ENCODE assay signal across 13 cellular contexts in genomic region chr5:40166757-40167156, GRCh38.
DNase-seq lines count a peak whose midpoint lies in the region; FAIRE-seq and TF ChIP-seq lines count a peak whose summit lies in the region.
"Had no signal": no experiment of that assay in that cellular context is flagged by ENCODE, and none has a peak within 500 bp of the region (broad histone marks: within the 10 kb centered on the region; RNA-seq: fewer than 3 reads in every experiment).

No MANE protein-coding gene starts in this region.

- no peak overlapping the region for H3K4me3 ChIP-seq in GM23248
- no peak overlapping the region for H3K4me3 ChIP-seq in endothelial cell of umbilical vein (replicated peaks in 1 of 3; ENCODE audit: insufficient read depth in 1 of 3, low read depth in 1 of 3, low read length in 3 of 3)
- H3K4me3 ChIP-seq in esophagus muscularis mucosa: no peak overlapping the region
- no peak overlapping the region for H3K4me3 ChIP-seq in H7 (ENCODE audit: insufficient read depth, low read depth, low read length)
- H3K4me3 ChIP-seq: BLaER1 treated with 17β-estradiol and CSF1 and Interleukin-3, amounts not matched to agents 10 nM and 100 nM; K562 had no signal

- H3K36me3 ChIP-seq in GM23248 (ENCODE audit: low read depth) (no peaks in the 10 kb centered on the region), endothelial cell of umbilical vein (ENCODE audit: control insufficient read depth in 2 of 2, extremely low read depth in 1 of 2, insufficient read depth in 2 of 2, low read length in 2 of 2) (no peaks in the 10 kb centered on the region), esophagus muscularis mucosa (no peaks in the 10 kb centered on the region), H7 (replicated peaks; ENCODE audit: control insufficient read depth, insufficient read depth, low read length) (no peaks in the 10 kb centered on the region)
- H3K36me3 ChIP-seq: BLaER1 treated with 17β-estradiol and CSF1 and Interleukin-3, amounts not matched to agents 10 nM and 100 nM had no signal

- H4K20me1 ChIP-seq in GM23248 (ENCODE audit: insufficient read depth) (no peaks in the 10 kb centered on the region), endothelial cell of umbilical vein (replicated peaks; ENCODE audit: control insufficient read depth, extremely low read depth, insufficient read depth, low read length) (no peaks in the 10 kb centered on the region)
- H4K20me1 ChIP-seq: BLaER1 treated with 17β-estradiol and CSF1 and Interleukin-3, amounts not matched to agents 10 nM and 100 nM had no signal

- H3K4me1 Mint-ChIP-seq in progenitor cell of endocrine pancreas (ENCODE audit: low read depth): no peaks in the 10 kb centered on the region

- H3K4me1 ChIP-seq in GM23248 (ENCODE audit: insufficient read depth) (no peaks in the 10 kb centered on the region), endothelial cell of umbilical vein (ENCODE audit: control insufficient read depth, extremely low read depth, insufficient read depth, low read length) (peaks cover 8% of the 10 kb centered on the region), esophagus muscularis mucosa (no peaks in the 10 kb centered on the region)

- no peaks in the 10 kb centered on the region for H3K27me3 ChIP-seq in GM23248 (replicated peaks; ENCODE audit: insufficient read depth)
- no peaks in the 10 kb centered on the region for H3K27me3 ChIP-seq in endothelial cell of umbilical vein (ENCODE audit: control insufficient read depth in 2 of 2, insufficient read depth in 2 of 2, low read length in 2 of 2)
- no peaks in the 10 kb centered on the region for H3K27me3 ChIP-seq in esophagus muscularis mucosa
- no peaks in the 10 kb centered on the region for H3K27me3 ChIP-seq in H7 (ENCODE audit: control insufficient read depth, insufficient read depth, low read length)
- H3K27me3 ChIP-seq: BLaER1 treated with 17β-estradiol and CSF1 and Interleukin-3, amounts not matched to agents 10 nM and 100 nM had no signal

- DNase-seq in GM23248: peak; percentile 15
- DNase-seq in RPMI7951 (ENCODE audit: low read depth): peak; percentile 17
- DNase-seq in endothelial cell of umbilical vein (ENCODE audit: low read depth, low spot score): no peak
- DNase-seq in progenitor cell of endocrine pancreas (ENCODE audit: low spot score, unreplicated experiment): no peak
- no peak for DNase-seq in activated CD4-positive, alpha-beta T cell treated with anti-CD3 and anti-CD28 coated beads for 4 hours
- no peak for DNase-seq in esophagus muscularis mucosa (ENCODE audit: extremely low spot score)
- no peak for DNase-seq in H7
- DNase-seq: NCI-H1105, NCI-H187, NCI-H774, SHP77 treated with DMSO at 0.1 percent for 48 hours had no signal

- H3K9ac ChIP-seq in GM23248 (no peak overlapping the region), endothelial cell of umbilical vein (replicated peaks; ENCODE audit: extremely low read depth, insufficient read depth, low read length) (no peak overlapping the region)
- H3K9ac ChIP-seq: BLaER1 treated with 17β-estradiol and CSF1 and Interleukin-3, amounts not matched to agents 10 nM and 100 nM had no signal

- H2AFZ ChIP-seq in GM23248 (no peak overlapping the region), endothelial cell of umbilical vein (ENCODE audit: low read depth, low read length) (no peak overlapping the region)

- TF ChIP-seq CTCF in endothelial cell of umbilical vein (IDR thresholded peaks at IDR 0.05; ENCODE audit: extremely low read depth in 1 of 2, insufficient read depth in 1 of 2, low read depth in 1 of 2, low read length in 2 of 2) (no peak), progenitor cell of endocrine pancreas (IDR thresholded peaks at IDR 0.05; ENCODE audit: unreplicated experiment) (no peak), esophagus muscularis mucosa (IDR thresholded peaks at IDR 0.05) (no peak)

- dilution Hi-C loops in endothelial cell of umbilical vein (cut with MboI; ENCODE audit: extremely low pct_ligation_motif_present, low sequenced_read_pairs): no loop called here

- CTCF ChIA-PET in endothelial cell of umbilical vein (lab: Charles Lee): interaction anchor here (0.6 to 2.4 kb wide), 17 partner anchors 9 to 568 kb away, joined by 3 to 65 read pairs (median 4); partner anchors contain the start of gene PTGER4

- H3K27ac ChIP-seq in GM23248 (no peak overlapping the region), endothelial cell of umbilical vein (ENCODE audit: insufficient read depth, low read depth, low read length) (no peak overlapping the region), esophagus muscularis mucosa (replicated peaks in 1 of 4) (no peak overlapping the region)
- H3K27ac ChIP-seq: BLaER1 treated with 17β-estradiol and CSF1 and Interleukin-3, amounts not matched to agents 10 nM and 100 nM had no signal

- POLR2A ChIA-PET in endothelial cell of umbilical vein (lab: Charles Lee): no interaction called here

- no peaks in the 10 kb centered on the region for H3K36me3 Mint-ChIP-seq in progenitor cell of endocrine pancreas (ENCODE audit: insufficient read depth)

- peaks cover 25% of the 10 kb centered on the region for H3K9me3 Mint-ChIP-seq in progenitor cell of endocrine pancreas (ENCODE audit: low read depth)

- WGBS in GM23248 (ENCODE audit: low coverage in 1 of 2, low lambda C conversion rate in 2 of 2, missing lambda C conversion rate in 2 of 2), 2 experiments: 9 to 12% methylated on average over 2 of the region's 2 CpGs
- 84% methylated on average over 2 of the region's 2 CpGs for WGBS in esophagus muscularis mucosa

- in situ Hi-C loops in GM23248 (cut with MboI): no loop called here

- FAIRE-seq in endothelial cell of umbilical vein (lab: Jason Lieb, UNC): no peak
- FAIRE-seq: K562 had no signal

- no peaks in the 10 kb centered on the region for H3K27me3 Mint-ChIP-seq in progenitor cell of endocrine pancreas

- no peaks in the 10 kb centered on the region for H3K9me2 ChIP-seq in GM23248 (ENCODE audit: insufficient read depth)

- no peaks in the 10 kb centered on the region for H3K9me3 ChIP-seq in GM23248 (ENCODE audit: low read depth)
- no peaks in the 10 kb centered on the region for H3K9me3 ChIP-seq in endothelial cell of umbilical vein (replicated peaks; ENCODE audit: control insufficient read depth, insufficient read depth, low read length)
- peaks cover 0 to 16% (median 9%) of the 10 kb centered on the region in 4 donors for H3K9me3 ChIP-seq in esophagus muscularis mucosa

- H3K4me3 Mint-ChIP-seq in progenitor cell of endocrine pancreas (ENCODE audit: low read depth): no peak overlapping the region

- no peak for TF ChIP-seq EP300 in esophagus muscularis mucosa (IDR thresholded peaks at IDR 0.05)

- no peaks in the 10 kb centered on the region for H3K79me2 ChIP-seq in GM23248 (ENCODE audit: insufficient read depth)
- H3K79me2 ChIP-seq in endothelial cell of umbilical vein (ENCODE audit: control insufficient read depth, insufficient read depth, low read length): no peaks in the 10 kb centered on the region

- BruUV-seq in endothelial cell of umbilical vein (replicated peaks; lab: Mats Ljungman, UMichigan): no TSS peak

- H3F3A ChIP-seq in GM23248 (ENCODE audit: insufficient read depth): no peaks in the 10 kb centered on the region

- TF ChIP-seq POLR2A in endothelial cell of umbilical vein (IDR thresholded peaks at IDR 0.05; ENCODE audit: low read depth, low read length) (no peak), esophagus muscularis mucosa (IDR thresholded peaks at IDR 0.05; ENCODE audit: low read depth) (no peak)

- no peaks in the 10 kb centered on the region for H3K9me1 ChIP-seq in endothelial cell of umbilical vein (replicated peaks; ENCODE audit: control insufficient read depth, extremely low read depth, insufficient read depth, low read length)

- intact Hi-C loops in endothelial cell of umbilical vein (cut with micrococcal nuclease) (loop anchor here (1.0 to 10.0 kb wide), 2 partner anchors 222 to 522 kb away; no protein-coding TSS in a partner anchor), esophagus muscularis mucosa (cut with DNase I) (no loop called here)

- peak overlapping the region; percentile 22 for H3K27ac Mint-ChIP-seq in progenitor cell of endocrine pancreas

- no peak overlapping the region for H3K4me2 ChIP-seq in GM23248 (ENCODE audit: unreplicated experiment)
- no peak overlapping the region for H3K4me2 ChIP-seq in endothelial cell of umbilical vein (ENCODE audit: insufficient read depth, low read length)

TF ChIP-seq in endothelial cell of umbilical vein, 7 proteins besides CTCF, POLR2A, EP300 and RAD21:
- TF ChIP-seq POLR2AphosphoS5 (IDR thresholded peaks at IDR 0.05; ENCODE audit: insufficient read depth, low read depth, low read length) (no peak), FOS (IDR thresholded peaks at IDR 0.05; ENCODE audit: borderline replicate concordance, insufficient read depth, low read length) (peak; percentile 48), JUN (IDR thresholded peaks at IDR 0.05; ENCODE audit: borderline replicate concordance, insufficient read depth, insufficient read length, low read depth) (peak; percentile 6)

Comparison
In these comparisons a context has a peak if more than half of its experiments do, and no peak if none do; other contexts are left out.
1. DNase-seq: peak in GM23248 (single experiment) and RPMI7951 (single experiment); none in endothelial cell of umbilical vein (single experiment), progenitor cell of endocrine pancreas (single experiment), activated CD4-positive, alpha-beta T cell treated with anti-CD3 and anti-CD28 coated beads for 4 hours (0 of 2), esophagus muscularis mucosa (single experiment) and H7 (single experiment).